Comparison of ENCODE assay signal across 19 cellular contexts in genomic region chr6:42762950-42763349, GRCh38. TPM values are rescaled to one million over a fixed set of nuclear protein-coding genes. Genes with fewer than 3 reads are reported as not detected.
DNase-seq lines count a peak whose midpoint lies in the region; FAIRE-seq and TF ChIP-seq lines count a peak whose summit lies in the region.
"Had no signal": no experiment of that assay in that cellular context is flagged by ENCODE, and none has a peak within 500 bp of the region (broad histone marks: within the 10 kb centered on the region; RNA-seq: fewer than 3 reads in every experiment).

No MANE protein-coding gene starts in this region.

- no peaks in the 10 kb centered on the region for H3K27me3 Mint-ChIP-seq in endodermal cell (ENCODE audit: insufficient read depth)
- H3K27me3 Mint-ChIP-seq: B cell, IgD-negative memory B cell had no signal

- H3K36me3 ChIP-seq in Peyer's patch (no peaks in the 10 kb centered on the region), endodermal cell (ENCODE audit: control insufficient read depth, insufficient read depth, low read length) (peaks cover 5% of the 10 kb centered on the region), small intestine (ENCODE audit: control insufficient read depth in 2 of 2, insufficient read depth in 2 of 2, low read length in 2 of 2) (no peaks in the 10 kb centered on the region)

- no peaks in the 10 kb centered on the region for H3K9me3 Mint-ChIP-seq in endodermal cell
- H3K9me3 Mint-ChIP-seq: CD8-positive, alpha-beta memory T cell; H9; IgD-negative memory B cell had no signal

- TF ChIP-seq CTCF in D721Med (IDR thresholded peaks at IDR 0.05; ENCODE audit: insufficient read depth, missing control alignments) (no peak), Peyer's patch (IDR thresholded peaks at IDR 0.05) (no peak), endodermal cell (conservative IDR thresholded peaks at IDR 0.05) (no peak)

- DNase-seq in D721Med (ENCODE audit: insufficient read length, low spot score) (peak; percentile 58), Peyer's patch (no peak), endodermal cell (no peak), small intestine (peak; percentile 69), T1000 (lab: John Stamatoyannopoulos, UW) (no peak), DMS79 (lab: John Stamatoyannopoulos, UW) (no peak), CD1c-positive myeloid dendritic cell (ENCODE audit: extremely low spot score) (no peak)
- DNase-seq: C1 segment of cervical spinal cord; CD8-positive, alpha-beta memory T cell; GOT3; H9 had no signal

- no peaks in the 10 kb centered on the region for H3K27me3 ChIP-seq in Peyer's patch
- no peaks in the 10 kb centered on the region for H3K27me3 ChIP-seq in endodermal cell (ENCODE audit: control insufficient read depth, insufficient read depth, low read length, poor library complexity, severe bottlenecking)
- H3K27me3 ChIP-seq in small intestine (ENCODE audit: control insufficient read depth in 2 of 2, insufficient read depth in 2 of 2, low read length in 2 of 2): no peaks in the 10 kb centered on the region

- FAIRE-seq in D721Med (lab: Jason Lieb, UNC) (peak; percentile 84), small intestine (lab: Jason Lieb, UNC) (no peak)
- FAIRE-seq: A204.1, GM18507 had no signal

- H3K9ac ChIP-seq in endodermal cell (ENCODE audit: extremely low read depth, low read length, poor library complexity, severe bottlenecking): no peak overlapping the region

- H3K27ac ChIP-seq in Peyer's patch (peak overlapping the region in 3 of 4 donors; percentile 15 to 79 (median 78)), endodermal cell (ENCODE audit: low read depth, low read length) (no peak overlapping the region), small intestine (ENCODE audit: low read depth in 1 of 2, low read length in 1 of 2) (no peak overlapping the region)

- H3K36me3 Mint-ChIP-seq in endodermal cell (ENCODE audit: low read depth): peaks cover 12% of the 10 kb centered on the region

- peaks cover 7% of the 10 kb centered on the region for H3K4me1 Mint-ChIP-seq in endodermal cell

- 83 to 93% methylated on average over 2 to 3 of the region's 3 CpGs for WGBS in endodermal cell (ENCODE audit: insufficient coverage in 1 of 2, insufficient read length in 1 of 2), 2 experiments
- 26 to 65% (median 39%) methylated on average over 3 of the region's 3 CpGs for WGBS in small intestine, 3 donors

- TF ChIP-seq POLR2A in Peyer's patch (IDR thresholded peaks at IDR 0.05): no peak

- H3K4me1 ChIP-seq in Peyer's patch (peaks cover 0 to 6% (median 0%) of the 10 kb centered on the region in 4 donors), endodermal cell (ENCODE audit: control insufficient read depth, insufficient read depth, low read length) (peaks cover 4% of the 10 kb centered on the region), small intestine (ENCODE audit: control insufficient read depth in 2 of 2, insufficient read depth in 1 of 2, low read depth in 1 of 2, low read length in 1 of 2) (peaks cover 0 to 2% of the 10 kb centered on the region in 2 donors)

- H3K27ac Mint-ChIP-seq in endodermal cell: peak overlapping the region; percentile 26
- H3K27ac Mint-ChIP-seq: B cell, IgD-negative memory B cell had no signal

- H3K9me3 ChIP-seq in Peyer's patch (no peaks in the 10 kb centered on the region), endodermal cell (ENCODE audit: control insufficient read depth, low read length) (no peaks in the 10 kb centered on the region), small intestine (ENCODE audit: control insufficient read depth, low read depth) (no peaks in the 10 kb centered on the region)
- H3K9me3 ChIP-seq: Caco-2 had no signal

- H3K4me3 ChIP-seq in Peyer's patch (no peak overlapping the region), endodermal cell (ENCODE audit: low read length) (no peak overlapping the region), small intestine (ENCODE audit: low read depth in 1 of 2, low read length in 2 of 2) (no peak overlapping the region)
- H3K4me3 ChIP-seq: GM12878 had no signal

- H3K4me3 Mint-ChIP-seq in endodermal cell: no peak overlapping the region
- H3K4me3 Mint-ChIP-seq: B cell; CD8-positive, alpha-beta memory T cell; IgD-negative memory B cell had no signal

RNA-seq across cellular contexts. Expression of gene TBCC, which starts 17.0 kb away (rescaled TPM):
- total RNA-seq in Peyer's patch (10 to 100 TPM; 23.1 to 36.4 (median 30.7) TPM), endodermal cell (10 to 100 TPM; 16.7 to 21.9 TPM)
- polyA plus RNA-seq in endodermal cell (2013, experiment 1 of 2): 28.6 TPM
- polyA plus RNA-seq in endodermal cell (2013, experiment 2 of 2): 21.4 TPM
- polyA plus RNA-seq in small intestine: 10 to 100 TPM; 23.8 to 30.0 (median 25.7) TPM

RNA-seq across cellular contexts. Expression of gene BICRAL, which starts 18.9 kb away (rescaled TPM):
- total RNA-seq in Peyer's patch: 10 to 100 TPM; 15.3 to 20.1 (median 17.1) TPM
- total RNA-seq in endodermal cell: 10 to 100 TPM; 11.6 to 14.9 TPM
- polyA plus RNA-seq in endodermal cell (2013, experiment 1 of 2): 7.7 TPM
- 6.8 TPM for polyA plus RNA-seq in endodermal cell (2013, experiment 2 of 2)
- 1 to 10 TPM; 3.2 to 5.1 (median 4.2) TPM for polyA plus RNA-seq in small intestine

RNA-seq across cellular contexts. Expression of gene PRPH2, which starts 40.6 kb away (rescaled TPM):
- total RNA-seq in Peyer's patch: 1 to 10 TPM in 2 of 4 donors, under 1 TPM in 1, not detected in 1; 0.67 to 9.9 (median 1.3) TPM
- under 1 TPM; 0.35 to 0.40 TPM for total RNA-seq in endodermal cell
- 0.11 TPM for polyA plus RNA-seq in endodermal cell (2013, experiment 1 of 2)
- polyA plus RNA-seq in endodermal cell (2013, experiment 2 of 2): not detected
- under 1 TPM in 1 of 3 donors, not detected in 2; 0.92 TPM for polyA plus RNA-seq in small intestine
- total RNA-seq: Caco-2, G401, GM12878, HT1080 had no signal
- polyA plus RNA-seq: IgD-negative memory B cell had no signal

Comparison
In these comparisons a context has a peak if more than half of its experiments do, and no peak if none do; other contexts are left out.
1. DNase-seq: peak in D721Med (single experiment) and small intestine (single experiment); none in Peyer's patch (0 of 3), endodermal cell (single experiment), T1000 (single experiment), DMS79 (single experiment) and CD1c-positive myeloid dendritic cell (single experiment).
2. H3K27ac ChIP-seq: peak in Peyer's patch (3 of 4); none in endodermal cell (single experiment) and small intestine (0 of 2).